18 cellular contexts compared by ENCODE assay signal in genomic region chr1:24759492-24759891, GRCh38. TPM values are rescaled to one million over a fixed set of nuclear protein-coding genes. Genes with fewer than 3 reads are reported as not detected.
A peak's percentile ranks its signal among the peaks of the same experiment; 100 is the strongest.
DNase-seq lines count a peak whose midpoint lies in the region; ATAC-seq, FAIRE-seq and TF ChIP-seq lines count a peak whose summit lies in the region.
"Had no signal": no experiment of that assay in that cellular context is flagged by ENCODE, and none has a peak within 500 bp of the region (broad histone marks: within the 10 kb centered on the region; RNA-seq: fewer than 3 reads in every experiment).

No MANE protein-coding gene starts in this region.

- intact Hi-C loops in endothelial cell of umbilical vein (cut with micrococcal nuclease): no loop called here

- H3K4me1 ChIP-seq in endothelial cell of umbilical vein (ENCODE audit: control insufficient read depth, extremely low read depth, insufficient read depth, low read length): peaks cover 21% of the 10 kb centered on the region
- H3K4me1 ChIP-seq in osteoblast (ENCODE audit: insufficient read depth, low read length): peaks cover 41% of the 10 kb centered on the region
- H3K4me1 ChIP-seq: BE2C, Caco-2 had no signal

- CTCF ChIA-PET in endothelial cell of umbilical vein (lab: Charles Lee): interaction anchor here (1.0 kb wide), 1 partner anchor 76 kb away, joined by 4 read pairs; no protein-coding TSS in a partner anchor

- H3K27ac ChIP-seq in endothelial cell of umbilical vein (ENCODE audit: insufficient read depth, low read depth, low read length) (no peak overlapping the region), osteoblast (ENCODE audit: low read depth, low read length) (no peak overlapping the region)
- H3K27ac ChIP-seq: A549, C4-2B had no signal

- no peak for FAIRE-seq in endothelial cell of umbilical vein (lab: Jason Lieb, UNC)
- FAIRE-seq: A549, GM12892, HTR-8/SVneo had no signal

- DNase-seq in NCI-H226 (peak; percentile 43), endothelial cell of umbilical vein (ENCODE audit: low read depth, low spot score) (no peak), osteoblast (ENCODE audit: insufficient read length, low spot score, missing footprints) (no peak), HPDE6-E6E7 (ENCODE audit: extremely low spot score) (no peak)
- DNase-seq: BE2C; Caco-2; CD4-positive, alpha-beta memory T cell; DND-41; GDM1; H7; KBM-7 had no signal

- no peak overlapping the region for H3K9ac ChIP-seq in endothelial cell of umbilical vein (replicated peaks; ENCODE audit: extremely low read depth, insufficient read depth, low read length)

- H3K36me3 ChIP-seq in endothelial cell of umbilical vein (ENCODE audit: control insufficient read depth in 2 of 2, extremely low read depth in 1 of 2, insufficient read depth in 2 of 2, low read length in 2 of 2) (no peaks in the 10 kb centered on the region), osteoblast (ENCODE audit: insufficient read depth, low read length) (peaks cover 12% of the 10 kb centered on the region)
- H3K36me3 ChIP-seq: BE2C had no signal

- no peak for TF ChIP-seq POLR2A in endothelial cell of umbilical vein (IDR thresholded peaks at IDR 0.05; ENCODE audit: low read depth, low read length)

- no peaks in the 10 kb centered on the region for H3K9me3 ChIP-seq in endothelial cell of umbilical vein (replicated peaks; ENCODE audit: control insufficient read depth, insufficient read depth, low read length)
- H3K9me3 ChIP-seq in osteoblast (ENCODE audit: low read depth, low read length): no peaks in the 10 kb centered on the region
- H3K9me3 ChIP-seq: A549, BE2C, Caco-2 had no signal

- TF ChIP-seq CTCF in endothelial cell of umbilical vein (IDR thresholded peaks at IDR 0.05; ENCODE audit: extremely low read depth in 1 of 2, insufficient read depth in 1 of 2, low read depth in 1 of 2, low read length in 2 of 2) (no peak), osteoblast (IDR thresholded peaks at IDR 0.05; ENCODE audit: extremely low read depth, low read depth, low read length) (no peak)

- dilution Hi-C loops in endothelial cell of umbilical vein (cut with MboI; ENCODE audit: extremely low pct_ligation_motif_present, low sequenced_read_pairs): no loop called here

- BruUV-seq in endothelial cell of umbilical vein (replicated peaks; lab: Mats Ljungman, UMichigan): no TSS peak

- no peaks in the 10 kb centered on the region for H3K27me3 ChIP-seq in endothelial cell of umbilical vein (ENCODE audit: control insufficient read depth in 2 of 2, insufficient read depth in 2 of 2, low read length in 2 of 2)
- H3K27me3 ChIP-seq in osteoblast (ENCODE audit: insufficient read depth, low read length): no peaks in the 10 kb centered on the region
- H3K27me3 ChIP-seq: BE2C had no signal

- ATAC-seq in GM21390 (IDR thresholded peaks at IDR 0.05; ENCODE audit: unreplicated experiment) (no peak), HG02852 (IDR thresholded peaks at IDR 0.05; ENCODE audit: unreplicated experiment) (no peak)
- ATAC-seq: A549, GM23338 had no signal

- H2AFZ ChIP-seq in endothelial cell of umbilical vein (ENCODE audit: low read depth, low read length): no peak overlapping the region
- no peak overlapping the region for H2AFZ ChIP-seq in osteoblast (ENCODE audit: low read length)
- H2AFZ ChIP-seq: GM23338 had no signal

- H3K4me3 ChIP-seq in endothelial cell of umbilical vein (replicated peaks in 1 of 3; ENCODE audit: insufficient read depth in 1 of 3, low read depth in 1 of 3, low read length in 3 of 3) (no peak overlapping the region), osteoblast (ENCODE audit: insufficient read depth, low read length) (no peak overlapping the region)
- H3K4me3 ChIP-seq: A549, GM23338 had no signal

- POLR2A ChIA-PET in endothelial cell of umbilical vein (lab: Charles Lee): interaction anchor here (0.7 kb wide), 1 partner anchor 64 kb away, joined by 3 read pairs; no protein-coding TSS in a partner anchor

- H3K79me2 ChIP-seq in endothelial cell of umbilical vein (ENCODE audit: control insufficient read depth, insufficient read depth, low read length): peaks cover 97% of the 10 kb centered on the region
- H3K79me2 ChIP-seq in osteoblast (ENCODE audit: insufficient read depth, low read length): peaks cover 96% of the 10 kb centered on the region

- peak overlapping the region; percentile 11 for H3K4me2 ChIP-seq in endothelial cell of umbilical vein (ENCODE audit: insufficient read depth, low read length)
- H3K4me2 ChIP-seq in osteoblast (ENCODE audit: insufficient read depth, low read length): peak overlapping the region; percentile 21
- H3K4me2 ChIP-seq: A549 had no signal

- H3K9me1 ChIP-seq in endothelial cell of umbilical vein (replicated peaks; ENCODE audit: control insufficient read depth, extremely low read depth, insufficient read depth, low read length): no peaks in the 10 kb centered on the region

- H4K20me1 ChIP-seq in endothelial cell of umbilical vein (replicated peaks; ENCODE audit: control insufficient read depth, extremely low read depth, insufficient read depth, low read length) (peaks cover 4% of the 10 kb centered on the region), osteoblast (ENCODE audit: insufficient read depth, low read length) (peaks cover 78% of the 10 kb centered on the region)

TF ChIP-seq in endothelial cell of umbilical vein, 7 proteins besides CTCF, POLR2A, EP300 and RAD21:
- TF ChIP-seq MYC (IDR thresholded peaks at IDR 0.05; ENCODE audit: low read depth, low read length): no peak

RNA-seq across cellular contexts. Expression of gene CLIC4, which starts 14.2 kb away (rescaled TPM):
- 330 and 333 TPM in 2 replicates for total RNA-seq in endothelial cell of umbilical vein
- polyA plus RNA-seq in endothelial cell of umbilical vein: 76.6 and 97.5 TPM in 2 replicates
- polyA plus RNA-seq in endothelial cell of umbilical vein (2011; cell fraction: cytosol; rRNA removed): 122 and 128 TPM in 2 replicates
- polyA plus RNA-seq in endothelial cell of umbilical vein (2011; cell fraction: nucleus; rRNA removed): 67.0 and 84.4 TPM in 2 replicates
- 156 and 227 TPM in 2 replicates for polyA plus RNA-seq in endothelial cell of umbilical vein (2012)
- 74.9 and 89.1 TPM in 2 replicates for polyA minus RNA-seq in endothelial cell of umbilical vein
- polyA minus RNA-seq in endothelial cell of umbilical vein (2011; cell fraction: cytosol; rRNA and poly(A)+ RNA removed): 65.3 TPM
- polyA minus RNA-seq in endothelial cell of umbilical vein (2011; cell fraction: nucleus; rRNA and poly(A)+ RNA removed): 74.6 and 101 TPM in 2 replicates
- 697 and 711 TPM in 2 replicates for total RNA-seq in osteoblast
